ENCODE assay signal across 9 cellular contexts in the genomic region with DNA sequence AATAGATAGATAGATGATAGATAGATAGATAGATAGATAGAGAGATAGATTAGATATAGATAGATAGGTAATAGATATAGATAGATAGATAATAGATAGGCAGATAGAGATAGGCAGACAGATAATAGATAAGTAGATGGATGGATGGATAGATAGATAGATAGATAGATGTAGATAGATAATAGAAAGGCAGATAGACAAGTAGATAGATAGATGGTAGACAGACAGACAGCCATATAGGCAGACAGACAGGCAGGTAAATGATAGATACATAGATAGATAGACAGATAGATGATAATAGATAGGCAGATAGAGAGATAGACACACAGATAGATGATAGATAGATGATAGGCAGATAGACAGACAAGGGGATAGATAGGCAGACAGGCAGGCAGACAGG.
"Had no signal": no experiment of that assay in that cellular context is flagged by ENCODE, and none has a peak within 500 bp of the region (broad histone marks: within the 10 kb centered on the region; RNA-seq: fewer than 3 reads in every experiment).

No MANE protein-coding gene starts in this region.

- H3K4me3 Mint-ChIP-seq: IgD-negative memory B cell had no signal

- FAIRE-seq: HepG2, HTR-8/SVneo had no signal

- H3K27ac ChIP-seq: HL-60, KMS-11 had no signal

- H3K4me2 ChIP-seq: KMS-11 had no signal

- DNase-seq: IMR-90, Karpas-422, KBM-7, KG1 had no signal

- H3K9ac ChIP-seq: KMS-11 had no signal

- H3K36me3 Mint-ChIP-seq: IgD-negative memory B cell had no signal

- H3K27ac Mint-ChIP-seq: IgD-negative memory B cell had no signal

- ATAC-seq: HepG2 had no signal
